In genomic region chr3:56799251-56799882, GRCh38 we compare ENCODE assay signal across 8 cellular contexts. TPM values are rescaled to one million over a fixed set of nuclear protein-coding genes. Genes with fewer than 3 reads are reported as not detected.
A peak's percentile ranks its signal among the peaks of the same experiment; 100 is the strongest.
DNase-seq lines count a peak whose midpoint lies in the region; ATAC-seq, FAIRE-seq and TF ChIP-seq lines count a peak whose summit lies in the region.

No MANE protein-coding gene starts in this region.

- no peak overlapping the region for H3K4me3 ChIP-seq in AG09309 (ENCODE audit: control insufficient read depth, low read depth, low read length)

- H3K4me1 Mint-ChIP-seq in activated T-helper 1 cell treated with anti-CD3 and anti-CD28 coated beads, Interleukin-12 subunit alpha, Interleukin-12 subunit beta, Interleukin-2, Interleukin-4 antibody, amounts not matched to agents 30 ng/mL and 10 ng/mL and 1 ng/mL, durations not matched to agents 14 hours and 24 hours and 36 hours (ENCODE audit: low read depth) = peaks cover 72% of the 10 kb centered on the region
- H3K4me1 Mint-ChIP-seq in osteocyte (ENCODE audit: unreplicated experiment) = peaks cover 12% of the 10 kb centered on the region

- no peaks in the 10 kb centered on the region for H3K27me3 ChIP-seq in foreskin keratinocyte

- H3K9me3 Mint-ChIP-seq in activated T-helper 1 cell treated with anti-CD3 and anti-CD28 coated beads, Interleukin-12 subunit alpha, Interleukin-12 subunit beta, Interleukin-2, Interleukin-4 antibody, amounts not matched to agents 30 ng/mL and 10 ng/mL and 1 ng/mL, durations not matched to agents 14 hours and 24 hours and 36 hours = no peaks in the 10 kb centered on the region
- H3K9me3 Mint-ChIP-seq in osteocyte (ENCODE audit: unreplicated experiment) = no peaks in the 10 kb centered on the region

- H3K4me1 ChIP-seq in foreskin keratinocyte = peaks cover 28% of the 10 kb centered on the region

- peak; percentile 83 for FAIRE-seq in GM19239 (lab: Jason Lieb, UNC)

- no peak for DNase-seq in AG09309 (ENCODE audit: low read depth)
- DNase-seq in GM19239 (ENCODE audit: insufficient read length, low spot score) = peak; percentile 39
- peak; percentile 21 for DNase-seq in NCI-H446 treated with DMSO at 0.1 percent for 48 hours (lab: John Stamatoyannopoulos, UW)
- DNase-seq in activated T-helper 1 cell treated with anti-CD3 and anti-CD28 coated beads, Interleukin-12 subunit alpha, Interleukin-12 subunit beta, Interleukin-2, Interleukin-4 antibody, amounts not matched to agents 30 ng/mL and 10 ng/mL and 1 ng/mL, durations not matched to agents 14 hours and 24 hours and 36 hours (ENCODE audit: low spot score) = no peak
- peak in 1 of 2 donors; percentile 59 for DNase-seq in foreskin keratinocyte
- DNase-seq in osteocyte (ENCODE audit: extremely low spot score, unreplicated experiment) = no peak
- no peak for DNase-seq in T-helper 9 cell

- H3K27ac ChIP-seq in foreskin keratinocyte = peak overlapping the region; percentile 6

- H3K36me3 Mint-ChIP-seq in activated T-helper 1 cell treated with anti-CD3 and anti-CD28 coated beads, Interleukin-12 subunit alpha, Interleukin-12 subunit beta, Interleukin-2, Interleukin-4 antibody, amounts not matched to agents 30 ng/mL and 10 ng/mL and 1 ng/mL, durations not matched to agents 14 hours and 24 hours and 36 hours (ENCODE audit: low read depth) = peaks cover 30% of the 10 kb centered on the region
- H3K36me3 Mint-ChIP-seq in osteocyte (ENCODE audit: unreplicated experiment) = no peaks in the 10 kb centered on the region

- TF ChIP-seq CTCF in AG09309 (IDR thresholded peaks at IDR 0.05; ENCODE audit: control insufficient read depth, insufficient read depth, low read depth, low read length, missing control alignments) (peak; percentile 48), foreskin keratinocyte (conservative IDR thresholded peaks at IDR 0.05) (peak; percentile 81), osteocyte (IDR thresholded peaks at IDR 0.05) (peak; percentile 70)

- intact Hi-C loops in activated T-helper 1 cell treated with anti-CD3 and anti-CD28 coated beads, Interleukin-12 subunit alpha, Interleukin-12 subunit beta, Interleukin-2, Interleukin-4 antibody, amounts not matched to agents 30 ng/mL and 10 ng/mL and 1 ng/mL, durations not matched to agents 14 hours and 24 hours and 36 hours (cut with micrococcal nuclease) = loop anchor here (1.0 to 2.0 kb wide), 4 partner anchors 15 to 189 kb away; no protein-coding TSS in a partner anchor

- H3K27me3 Mint-ChIP-seq in activated T-helper 1 cell treated with anti-CD3 and anti-CD28 coated beads, Interleukin-12 subunit alpha, Interleukin-12 subunit beta, Interleukin-2, Interleukin-4 antibody, amounts not matched to agents 30 ng/mL and 10 ng/mL and 1 ng/mL, durations not matched to agents 14 hours and 24 hours and 36 hours (ENCODE audit: insufficient read depth) = no peaks in the 10 kb centered on the region
- peaks cover 5% of the 10 kb centered on the region for H3K27me3 Mint-ChIP-seq in osteocyte (ENCODE audit: unreplicated experiment)

- H3K4me3 Mint-ChIP-seq in activated T-helper 1 cell treated with anti-CD3 and anti-CD28 coated beads, Interleukin-12 subunit alpha, Interleukin-12 subunit beta, Interleukin-2, Interleukin-4 antibody, amounts not matched to agents 30 ng/mL and 10 ng/mL and 1 ng/mL, durations not matched to agents 14 hours and 24 hours and 36 hours = peak overlapping the region; percentile 95
- H3K4me3 Mint-ChIP-seq in osteocyte (ENCODE audit: unreplicated experiment) = no peak overlapping the region

- H3K27ac Mint-ChIP-seq in activated T-helper 1 cell treated with anti-CD3 and anti-CD28 coated beads, Interleukin-12 subunit alpha, Interleukin-12 subunit beta, Interleukin-2, Interleukin-4 antibody, amounts not matched to agents 30 ng/mL and 10 ng/mL and 1 ng/mL, durations not matched to agents 14 hours and 24 hours and 36 hours = peak overlapping the region; percentile 63
- H3K27ac Mint-ChIP-seq in osteocyte (ENCODE audit: unreplicated experiment) = no peak overlapping the region

- ATAC-seq in foreskin keratinocyte = no peak
- ATAC-seq in GM19452 (IDR thresholded peaks at IDR 0.05; ENCODE audit: unreplicated experiment) = no peak

RNA-seq across cellular contexts. Expression of gene ARHGEF3, which starts 2.4 kb away (rescaled TPM):
- total RNA-seq in activated T-helper 1 cell treated with anti-CD3 and anti-CD28 coated beads, Interleukin-12 subunit alpha, Interleukin-12 subunit beta, Interleukin-2, Interleukin-4 antibody, amounts not matched to agents 30 ng/mL and 10 ng/mL and 1 ng/mL, durations not matched to agents 14 hours and 24 hours and 36 hours = 59.2 and 64.1 TPM in 2 replicates
- total RNA-seq in foreskin keratinocyte = 28.1 and 46.1 TPM in 2 replicates
- 10.5 and 18.4 TPM in 2 replicates for polyA plus RNA-seq in foreskin keratinocyte
- 2.5 and 2.7 TPM in 2 replicates for total RNA-seq in osteocyte

Comparison
In these comparisons a context has a peak if more than half of its experiments do, and no peak if none do; other contexts are left out.
1. DNase-seq: peak in GM19239 (single experiment) and NCI-H446 treated with DMSO at 0.1 percent for 48 hours (single experiment); none in AG09309 (single experiment), activated T-helper 1 cell treated with anti-CD3 and anti-CD28 coated beads, Interleukin-12 subunit alpha, Interleukin-12 subunit beta, Interleukin-2, Interleukin-4 antibody, amounts not matched to agents 30 ng/mL and 10 ng/mL and 1 ng/mL, durations not matched to agents 14 hours and 24 hours and 36 hours (single experiment), osteocyte (single experiment) and T-helper 9 cell (single experiment).
2. Peak in every context shown above with its lines, with median percentiles within 50 percentile points of each other: CTCF ChIP-seq.